Comparison of ENCODE assay signal across 8 cellular contexts in genomic region chr7:106022193-106022821, GRCh38. TPM values are rescaled to one million over a fixed set of nuclear protein-coding genes. Genes with fewer than 3 reads are reported as not detected.
A peak's percentile ranks its signal among the peaks of the same experiment; 100 is the strongest.
DNase-seq lines count a peak whose midpoint lies in the region; ATAC-seq, FAIRE-seq and TF ChIP-seq lines count a peak whose summit lies in the region.

No MANE protein-coding gene starts in this region.

- 53% methylated on average over 8 of the region's 8 CpGs for WGBS in GM12878 (ENCODE audit: insufficient coverage, insufficient replicate concordance, low lambda C conversion rate, missing lambda C conversion rate)
- 100% methylated on average over 1 of the region's 8 CpGs for WGBS in H9 (ENCODE audit: extremely low coverage, insufficient read length, low lambda C conversion rate)

- no peaks in the 10 kb centered on the region for H3K23me2 ChIP-seq in H9 (ENCODE audit: insufficient read length, low read depth, low read length, poor library complexity, severe bottlenecking)

- no peaks in the 10 kb centered on the region for H3K36me3 ChIP-seq in GM12878 (ENCODE audit: control insufficient read depth in 2 of 2, insufficient read depth in 2 of 2, low read length in 1 of 2)

- peaks cover 21% of the 10 kb centered on the region for H3K27me3 Mint-ChIP-seq in T-helper 1 cell treated with Interleukin-12 subunit alpha and Interleukin-12 subunit beta and Interleukin-4 antibody, amounts not matched to agents 30 μg/mL and 1 μg/mL, for 36 hours (ENCODE audit: low read depth)
- peaks cover 8% of the 10 kb centered on the region for H3K27me3 Mint-ChIP-seq in stimulated activated memory B cell treated with anti-CD40 and anti-IgM and Interleukin-4, amounts not matched to agents 10 μg/mL and 1 μg/mL and 100 μg/mL, for 72 hours
- H3K27me3 Mint-ChIP-seq in H9 (ENCODE audit: low read depth) = no peaks in the 10 kb centered on the region

- H3K56ac ChIP-seq in H9 (ENCODE audit: insufficient read length, low read depth, low read length) = no peak overlapping the region

- H2AFZ ChIP-seq in GM12878 (ENCODE audit: control insufficient read depth, low read depth, low read length) (no peak overlapping the region), H9 (ENCODE audit: low read length) (no peak overlapping the region)

- FAIRE-seq in GM12878 (lab: Jason Lieb, UNC) = peak; percentile 69

- H2BK20ac ChIP-seq in H9 (ENCODE audit: low read depth, low read length, poor library complexity, severe bottlenecking) = no peak overlapping the region

- no peak overlapping the region for H2AK5ac ChIP-seq in H9 (ENCODE audit: insufficient read length, low read length)

- H3T11ph ChIP-seq in H9 (ENCODE audit: low read length) = no peak overlapping the region

- TF ChIP-seq POLR2A in GM12878 (IDR thresholded peaks at IDR 0.05; ENCODE audit: low read depth, low read length) = no peak

- H3K36me3 Mint-ChIP-seq in T-helper 1 cell treated with Interleukin-12 subunit alpha and Interleukin-12 subunit beta and Interleukin-4 antibody, amounts not matched to agents 30 μg/mL and 1 μg/mL, for 36 hours (ENCODE audit: low read depth) = no peaks in the 10 kb centered on the region
- no peaks in the 10 kb centered on the region for H3K36me3 Mint-ChIP-seq in stimulated activated memory B cell treated with anti-CD40 and anti-IgM and Interleukin-4, amounts not matched to agents 10 μg/mL and 1 μg/mL and 100 μg/mL, for 72 hours
- H3K36me3 Mint-ChIP-seq in H9 (ENCODE audit: insufficient read depth in 1 of 3, low read depth in 3 of 3) = no peaks in the 10 kb centered on the region; a peak in 1 of 7 replicates

- no peak overlapping the region for H3K27ac ChIP-seq in GM12878 (ENCODE audit: control insufficient read depth, insufficient read depth)
- H3K27ac ChIP-seq in H9 (ENCODE audit: insufficient read length, low read depth, low read length) = no peak overlapping the region

- H3K4me1 ChIP-seq in GM12878 (ENCODE audit: control insufficient read depth, insufficient read depth, low read length) (peaks cover 25% of the 10 kb centered on the region), H9 (ENCODE audit: insufficient read depth, low read length) (peaks cover 4% of the 10 kb centered on the region; the same call in 1 of the 2 replicates)

- peaks cover 47% of the 10 kb centered on the region for H3K4me1 Mint-ChIP-seq in T-helper 1 cell treated with Interleukin-12 subunit alpha and Interleukin-12 subunit beta and Interleukin-4 antibody, amounts not matched to agents 30 μg/mL and 1 μg/mL, for 36 hours (ENCODE audit: low read depth)
- peaks cover 32% of the 10 kb centered on the region for H3K4me1 Mint-ChIP-seq in stimulated activated memory B cell treated with anti-CD40 and anti-IgM and Interleukin-4, amounts not matched to agents 10 μg/mL and 1 μg/mL and 100 μg/mL, for 72 hours
- H3K4me1 Mint-ChIP-seq in H9 = peaks cover 13 to 16% of the 10 kb centered on the region in 2 experiments

- SMC1A ChIA-PET in GM12878 (lab: Charles Lee; ENCODE audit: uncharacterized antibody, unreplicated experiment) = interaction anchor here (0.6 to 1.5 kb wide), 3 partner anchors 82 to 262 kb away, joined by 3 to 6 read pairs (median 4); no protein-coding TSS in a partner anchor

- H4K20me1 ChIP-seq in GM12878 (ENCODE audit: control insufficient read depth, insufficient read depth) (no peaks in the 10 kb centered on the region), H9 (ENCODE audit: control insufficient read depth, insufficient read depth, insufficient read length) (no peaks in the 10 kb centered on the region)

- no peak overlapping the region for H4K8ac ChIP-seq in H9 (replicated peaks; ENCODE audit: insufficient read length, low read depth, low read length)

- peak overlapping the region; percentile 76 for H3K27ac Mint-ChIP-seq in T-helper 1 cell treated with Interleukin-12 subunit alpha and Interleukin-12 subunit beta and Interleukin-4 antibody, amounts not matched to agents 30 μg/mL and 1 μg/mL, for 36 hours
- peak overlapping the region; percentile 49 for H3K27ac Mint-ChIP-seq in stimulated activated memory B cell treated with anti-CD40 and anti-IgM and Interleukin-4, amounts not matched to agents 10 μg/mL and 1 μg/mL and 100 μg/mL, for 72 hours
- no peak overlapping the region; a peak in 1 of 7 replicates for H3K27ac Mint-ChIP-seq in H9

- no peak overlapping the region for H2BK12ac ChIP-seq in H9 (ENCODE audit: insufficient read length, low read depth, low read length)

- no peak overlapping the region for H3K14ac ChIP-seq in H9 (ENCODE audit: insufficient read depth, low read length)

- H4K91ac ChIP-seq in H9 (ENCODE audit: insufficient read length, low read depth, low read length) = no peak overlapping the region

- no peak overlapping the region for H2BK120ac ChIP-seq in H9 (ENCODE audit: low read depth, low read length, poor library complexity, severe bottlenecking)

- H3K79me1 ChIP-seq in H9 (ENCODE audit: insufficient read depth, low read depth, low read length, poor library complexity, severe bottlenecking) = no peaks in the 10 kb centered on the region

- H3K9me3 Mint-ChIP-seq in T-helper 1 cell treated with Interleukin-12 subunit alpha and Interleukin-12 subunit beta and Interleukin-4 antibody, amounts not matched to agents 30 μg/mL and 1 μg/mL, for 36 hours = no peaks in the 10 kb centered on the region
- no peaks in the 10 kb centered on the region for H3K9me3 Mint-ChIP-seq in stimulated activated memory B cell treated with anti-CD40 and anti-IgM and Interleukin-4, amounts not matched to agents 10 μg/mL and 1 μg/mL and 100 μg/mL, for 72 hours
- H3K9me3 Mint-ChIP-seq in H9 = no peaks in the 10 kb centered on the region

- peak; percentile 84 for ATAC-seq in HG02763 (IDR thresholded peaks at IDR 0.05; ENCODE audit: unreplicated experiment)
- peak; percentile 72 for ATAC-seq in GM12878
- ATAC-seq in stimulated activated memory B cell treated with anti-CD40 and anti-IgM and Interleukin-4, amounts not matched to agents 10 μg/mL and 1 μg/mL and 100 μg/mL, for 72 hours = peak; percentile 77
- ATAC-seq in GM21360 (IDR thresholded peaks at IDR 0.05; ENCODE audit: unreplicated experiment) = no peak

- no peak overlapping the region for H2BK15ac ChIP-seq in H9 (ENCODE audit: low read depth, low read length)

- in situ Hi-C loops in GM12878 (cut with MboI) = no loop called here
- in situ Hi-C loops in GM13977 (cut with MboI; ENCODE audit: low pct_unique_long_range_greater_than_20kb, low sequenced_read_pairs, unreplicated experiment) = no loop called here

- H3K9me3 ChIP-seq in GM12878 (replicated peaks; ENCODE audit: control insufficient read depth, insufficient read depth, low read length) = no peaks in the 10 kb centered on the region; the same call in 2 of the 3 replicates
- H3K9me3 ChIP-seq in H9 (ENCODE audit: control insufficient read depth, low read depth, low read length) = no peaks in the 10 kb centered on the region

- TF ChIP-seq CTCF in GM12878 (IDR thresholded peaks at IDR 0.05 in 2 of 3, conservative IDR thresholded peaks at IDR 0.05 in 1 of 3; ENCODE audit: control insufficient read depth in 2 of 3, extremely low read depth in 1 of 3, insufficient read depth in 1 of 3, low read depth in 3 of 3, low read length in 3 of 3) (no peak), H9 (conservative IDR thresholded peaks at IDR 0.05) (no peak), GM13977 (IDR thresholded peaks at IDR 0.05; ENCODE audit: extremely low read depth, insufficient read depth, missing control alignments) (no peak)

- CTCF ChIA-PET in GM12878 (lab: Yijun Ruan, JAX) = interaction anchor here (1.2 to 2.9 kb wide), 3 partner anchors 9 to 261 kb away, joined by 3 to 12 read pairs (median 4); no protein-coding TSS in a partner anchor

- H3K4me2 ChIP-seq in GM12878 (ENCODE audit: control insufficient read depth, insufficient read depth) = peak overlapping the region; percentile 26; the same call in 1 of the 2 replicates
- no peak overlapping the region for H3K4me2 ChIP-seq in H9 (ENCODE audit: insufficient read depth, insufficient read length, low read length)

- intact Hi-C loops in GM12878 (cut with micrococcal nuclease; ENCODE audit: unreplicated experiment) = loop anchor here (5.0 kb wide), 1 partner anchor 260 kb away; no protein-coding TSS in a partner anchor

- no peak overlapping the region for H3K18ac ChIP-seq in H9 (ENCODE audit: insufficient read length, low read depth, low read length)

- H3K79me2 ChIP-seq in GM12878 (ENCODE audit: control insufficient read depth, insufficient read depth, low read length) (no peaks in the 10 kb centered on the region), H9 (ENCODE audit: insufficient read depth, low read length) (no peaks in the 10 kb centered on the region)

- H3K27me3 ChIP-seq in GM12878 (replicated peaks in 1 of 2; ENCODE audit: control insufficient read depth in 2 of 2, insufficient read depth in 2 of 2, low read length in 1 of 2) (no peaks in the 10 kb centered on the region; a peak in 1 of 4 replicates), H9 (ENCODE audit: insufficient read depth, low read length) (no peaks in the 10 kb centered on the region; the same call in 1 of the 2 replicates)

- H4K5ac ChIP-seq in H9 (ENCODE audit: insufficient read length, low read depth, low read length) = no peak overlapping the region

- no peak overlapping the region for H2BK5ac ChIP-seq in H9 (ENCODE audit: insufficient read length, low read length)

- TF ChIP-seq RAD21 in GM12878 (IDR thresholded peaks at IDR 0.05; ENCODE audit: insufficient read depth, low read depth, low read length) = no peak

- no TSS peak for BruUV-seq in GM12878 (replicated peaks; lab: Mats Ljungman, UMichigan)

- RAD21 ChIA-PET in GM12878 (lab: Charles Lee; ENCODE audit: unreplicated experiment) = interaction anchor here (0.7 to 0.8 kb wide), 2 partner anchors 14 to 216 kb away, joined by 3 to 4 read pairs; no protein-coding TSS in a partner anchor

- H3K4me3 Mint-ChIP-seq in T-helper 1 cell treated with Interleukin-12 subunit alpha and Interleukin-12 subunit beta and Interleukin-4 antibody, amounts not matched to agents 30 μg/mL and 1 μg/mL, for 36 hours = peak overlapping the region; percentile 63
- H3K4me3 Mint-ChIP-seq in stimulated activated memory B cell treated with anti-CD40 and anti-IgM and Interleukin-4, amounts not matched to agents 10 μg/mL and 1 μg/mL and 100 μg/mL, for 72 hours = no peak overlapping the region
- H3K4me3 Mint-ChIP-seq in H9 = no peak overlapping the region

- no peak overlapping the region for H3K4ac ChIP-seq in H9 (ENCODE audit: low read depth, low read length)

- DNase-seq in Daoy (ENCODE audit: low read depth) = peak; percentile 86
- peak; percentile 74 for DNase-seq in GM12878 (ENCODE audit: low read depth, low spot score)
- DNase-seq in H9 = no peak
- no peak for DNase-seq in GM13977 (ENCODE audit: low spot score)

- H3K9ac ChIP-seq in GM12878 (ENCODE audit: control insufficient read depth, insufficient read depth, low read length) (no peak overlapping the region), H9 (ENCODE audit: extremely low read depth, insufficient read length, low read length) (no peak overlapping the region)

- H3K23ac ChIP-seq in H9 (ENCODE audit: insufficient read length, low read depth, low read length) = no peak overlapping the region

- POLR2A ChIA-PET in GM12878 (lab: Charles Lee) = interaction anchor here (0.6 kb wide), 1 partner anchor 347 kb away, joined by 3 read pairs; no protein-coding TSS in a partner anchor

- no peak for TF ChIP-seq EP300 in GM12878 (IDR thresholded peaks at IDR 0.05; ENCODE audit: borderline replicate concordance in 1 of 2, control insufficient read depth in 1 of 2, low read depth in 2 of 2, low read length in 2 of 2)

- H3K4me3 ChIP-seq in GM12878 = no peak overlapping the region

RNA-seq across cellular contexts. Expression of gene CDHR3, which starts 59.2 kb away (rescaled TPM):
- total RNA-seq in Daoy (2014; rRNA removed; shearing (Covaris generic)) = 0.18 and 0.74 TPM in 2 replicates
- total RNA-seq in GM12878 (2013; cell fraction: nucleolus; rRNA removed) = 7.5 and 8.7 TPM in 2 replicates
- total RNA-seq in GM12878 (2014; rRNA removed) (0.06 TPM in 1 of 2 replicates, not detected in the other), GM12878 (2014; rRNA removed; fragmentation: Illumina TruSeq; extraction: Trizol) (not detected in 2 replicates), GM12878 (2021) (not detected in 2 replicates), H9 (2021) (3.3 and 3.8 TPM in 2 replicates)
- polyA plus RNA-seq in GM12878 (2011; ENCODE audit: low read depth) = not detected
- polyA plus RNA-seq in GM12878 (2011; rRNA removed) (0.11 and 0.12 TPM in 2 replicates), GM12878 (2014; fragmentation: Illumina TruSeq; extraction: Trizol) (not detected in 2 replicates), GM12878 (2014; fragmentation: Nextera tagmentation; extraction: Ambion mirVana) (not detected), GM12878 (2014; rRNA removed) (not detected in 2 replicates), GM12878 (2016; fragmentation: Nextera tagmentation; extraction: Ambion mirVana) (not detected)
- polyA plus RNA-seq in GM12878 (2011; cell fraction: cytosol; rRNA removed) = 0.03 and 0.06 TPM in 2 replicates
- 0.15 and 0.45 TPM in 2 replicates for polyA plus RNA-seq in GM12878 (2011; cell fraction: nucleus; rRNA removed)
- polyA plus RNA-seq in GM12878 (2012) = not detected in 2 replicates
- 0.21 and 0.66 TPM in 2 replicates for polyA minus RNA-seq in GM12878 (2011; rRNA and poly(A)+ RNA removed)
- not detected in 2 replicates for polyA minus RNA-seq in GM12878 (2011; cell fraction: cytosol; rRNA and poly(A)+ RNA removed)
- 0.48 TPM in 1 of 2 replicates, not detected in the other for polyA minus RNA-seq in GM12878 (2011; cell fraction: nucleus; rRNA and poly(A)+ RNA removed)

Comparison
In these comparisons a context has a peak if more than half of its experiments do, and no peak if none do; other contexts are left out.
1. DNase-seq: peak in Daoy (single experiment) and GM12878 (single experiment); none in H9 (single experiment) and GM13977 (single experiment).
2. H3K27ac Mint-ChIP-seq: peak in T-helper 1 cell treated with Interleukin-12 subunit alpha and Interleukin-12 subunit beta and Interleukin-4 antibody, amounts not matched to agents 30 μg/mL and 1 μg/mL, for 36 hours (single experiment) and stimulated activated memory B cell treated with anti-CD40 and anti-IgM and Interleukin-4, amounts not matched to agents 10 μg/mL and 1 μg/mL and 100 μg/mL, for 72 hours (single experiment); none in H9 (0 of 3).